ENCODE assay signal across 1 cellular context in the genomic region with DNA sequence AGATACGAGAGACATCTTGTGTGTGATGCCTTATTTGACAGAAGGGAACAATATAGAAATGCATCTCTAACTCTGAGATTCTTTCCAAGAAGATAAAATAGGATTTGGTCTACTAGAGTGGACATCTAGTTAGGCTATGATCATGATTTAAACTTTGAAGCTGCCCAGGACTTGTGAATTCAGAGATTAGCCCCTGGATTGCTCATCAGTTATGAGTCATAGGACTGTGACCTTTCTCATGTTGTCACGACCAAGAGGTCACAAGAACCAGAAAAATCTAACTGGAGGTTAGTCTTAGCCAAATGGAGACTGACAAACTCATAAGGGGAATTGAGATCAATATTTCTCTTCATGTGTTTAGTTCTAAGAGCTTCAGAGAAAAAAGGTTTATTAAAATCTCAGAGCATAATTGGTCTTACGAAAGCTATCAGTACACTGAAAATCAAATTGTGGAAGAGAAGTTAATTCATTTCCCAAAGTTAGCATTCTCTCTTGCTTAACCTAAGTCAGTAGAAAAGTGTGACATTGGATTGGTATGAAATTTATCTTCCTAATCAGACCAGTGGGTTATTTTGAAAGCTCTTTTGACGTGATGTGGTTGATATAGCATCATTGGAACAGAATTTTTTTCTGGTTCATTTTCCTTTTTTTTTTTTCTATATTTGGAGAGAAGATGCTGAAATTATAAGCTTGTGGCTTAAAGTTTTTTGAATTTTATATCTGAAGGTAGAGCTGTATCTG.
TF ChIP-seq lines count a peak whose summit lies in the region.

No MANE protein-coding gene starts in this region.

TF ChIP-seq in IMR-90, 13 proteins besides CTCF, POLR2A, EP300 and RAD21 (continued from another document):
- TF ChIP-seq, protein P1, sequence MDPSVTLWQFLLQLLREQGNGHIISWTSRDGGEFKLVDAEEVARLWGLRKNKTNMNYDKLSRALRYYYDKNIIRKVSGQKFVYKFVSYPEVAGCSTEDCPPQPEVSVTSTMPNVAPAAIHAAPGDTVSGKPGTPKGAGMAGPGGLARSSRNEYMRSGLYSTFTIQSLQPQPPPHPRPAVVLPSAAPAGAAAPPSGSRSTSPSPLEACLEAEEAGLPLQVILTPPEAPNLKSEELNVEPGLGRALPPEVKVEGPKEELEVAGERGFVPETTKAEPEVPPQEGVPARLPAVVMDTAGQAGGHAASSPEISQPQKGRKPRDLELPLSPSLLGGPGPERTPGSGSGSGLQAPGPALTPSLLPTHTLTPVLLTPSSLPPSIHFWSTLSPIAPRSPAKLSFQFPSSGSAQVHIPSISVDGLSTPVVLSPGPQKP (IDR thresholded peaks at IDR 0.05; ENCODE audit: borderline replicate concordance, low read depth, low read length): no peak
TF ChIP-seq in IMR-90: peak in this region for 1.
